Comparison of ENCODE assay signal across 28 cellular contexts in genomic region chr20:21243811-21244210, GRCh38.
"Had no signal": no experiment of that assay in that cellular context is flagged by ENCODE, and none has a peak within 500 bp of the region (broad histone marks: within the 10 kb centered on the region; RNA-seq: fewer than 3 reads in every experiment).

No MANE protein-coding gene starts in this region.

- H3K4me1 ChIP-seq: stomach, suprapubic skin, testis, tibial artery, tibial nerve, transverse colon, upper lobe of left lung, upper lobe of right lung, uterus, vagina had no signal

- H3K4me3 Mint-ChIP-seq: stimulated activated effector memory CD8-positive, alpha-beta T cell treated with anti-CD3 and anti-CD28 coated beads, Interleukin-12 subunit alpha, Interleukin-12 subunit beta, amount 100 ng/mL, for 72 hours; stimulated activated memory B cell treated with anti-CD40 and anti-IgM and Interleukin-4, amounts not matched to agents 10 μg/mL and 1 μg/mL and 100 μg/mL, for 72 hours; stimulated activated naive B cell treated with anti-CD40 and anti-IgM and Interleukin-4, amounts not matched to agents 10 μg/mL and 1 μg/mL and 100 μg/mL, for 72 hours; stimulated activated naive CD8-positive, alpha-beta T cell treated with anti-CD3 and anti-CD28 coated beads, Interleukin-15, amount 100 ng/mL, for 72 hours; stimulated activated naive CD8-positive, alpha-beta T cell treated with anti-CD3 and anti-CD28 coated beads, Interleukin-15, Interleukin-2, amounts not matched to agents 100 ng/mL and 50 ng/mL, for 24 hours; type B pancreatic cell had no signal

- H3K4me1 Mint-ChIP-seq: stimulated activated effector memory CD8-positive, alpha-beta T cell treated with anti-CD3 and anti-CD28 coated beads, Interleukin-12 subunit alpha, Interleukin-12 subunit beta, amount 100 ng/mL, for 72 hours; stimulated activated memory B cell treated with anti-CD40 and anti-IgM and Interleukin-4, amounts not matched to agents 10 μg/mL and 1 μg/mL and 100 μg/mL, for 72 hours; stimulated activated naive B cell treated with anti-CD40 and anti-IgM and Interleukin-4, amounts not matched to agents 10 μg/mL and 1 μg/mL and 100 μg/mL, for 72 hours; stimulated activated naive CD8-positive, alpha-beta T cell treated with anti-CD3 and anti-CD28 coated beads, Interleukin-15, amount 100 ng/mL, for 72 hours had no signal

- H3K4me3 ChIP-seq: stomach, suprapubic skin, testis, thoracic aorta, thyroid gland, tibial artery, tibial nerve, transverse colon, upper lobe of left lung, upper lobe of right lung, uterus, vagina had no signal

- H3K36me3 Mint-ChIP-seq: type B pancreatic cell had no signal

- H3K27ac Mint-ChIP-seq: stimulated activated effector memory CD8-positive, alpha-beta T cell treated with anti-CD3 and anti-CD28 coated beads, Interleukin-12 subunit alpha, Interleukin-12 subunit beta, amount 100 ng/mL, for 72 hours; stimulated activated memory B cell treated with anti-CD40 and anti-IgM and Interleukin-4, amounts not matched to agents 10 μg/mL and 1 μg/mL and 100 μg/mL, for 72 hours; stimulated activated naive B cell treated with anti-CD40 and anti-IgM and Interleukin-4, amounts not matched to agents 10 μg/mL and 1 μg/mL and 100 μg/mL, for 72 hours; stimulated activated naive CD8-positive, alpha-beta T cell treated with anti-CD3 and anti-CD28 coated beads, Interleukin-15, amount 100 ng/mL, for 72 hours; stimulated activated naive CD8-positive, alpha-beta T cell treated with anti-CD3 and anti-CD28 coated beads, Interleukin-15, Interleukin-2, amounts not matched to agents 100 ng/mL and 50 ng/mL, for 24 hours; type B pancreatic cell had no signal

- H3K27ac ChIP-seq: stomach, suprapubic skin, testis, thoracic aorta, thyroid gland, tibial artery, tibial nerve, transverse colon, upper lobe of left lung, upper lobe of right lung, uterus, vagina had no signal

- ATAC-seq: stimulated activated effector memory CD8-positive, alpha-beta T cell treated with anti-CD3 and anti-CD28 coated beads, Interleukin-12 subunit alpha, Interleukin-12 subunit beta, amount 100 ng/mL, for 72 hours; stimulated activated memory B cell treated with anti-CD40 and anti-IgM and Interleukin-4, amounts not matched to agents 10 μg/mL and 1 μg/mL and 100 μg/mL, for 72 hours; stimulated activated naive B cell treated with anti-CD40 and anti-IgM and Interleukin-4, amounts not matched to agents 10 μg/mL and 1 μg/mL and 100 μg/mL, for 72 hours; stimulated activated naive CD8-positive, alpha-beta T cell treated with anti-CD3 and anti-CD28 coated beads, Interleukin-15, amount 100 ng/mL, for 72 hours; stimulated activated naive CD8-positive, alpha-beta T cell treated with anti-CD3 and anti-CD28 coated beads, Interleukin-15, Interleukin-2, amounts not matched to agents 100 U/mL and 50 U/mL, for 24 hours; upper lobe of right lung had no signal

- H3K27me3 Mint-ChIP-seq: stimulated activated memory B cell treated with anti-CD40 and anti-IgM and Interleukin-4, amounts not matched to agents 10 μg/mL and 1 μg/mL and 100 μg/mL, for 72 hours; stimulated activated naive B cell treated with anti-CD40 and anti-IgM and Interleukin-4, amounts not matched to agents 10 μg/mL and 1 μg/mL and 100 μg/mL, for 72 hours; stimulated activated naive CD8-positive, alpha-beta T cell treated with anti-CD3 and anti-CD28 coated beads, Interleukin-15, amount 100 ng/mL, for 72 hours; stimulated activated naive CD8-positive, alpha-beta T cell treated with anti-CD3 and anti-CD28 coated beads, Interleukin-15, Interleukin-2, amounts not matched to agents 100 ng/mL and 50 ng/mL, for 24 hours had no signal

- H3K9me3 ChIP-seq: stomach, suprapubic skin, testis, thoracic aorta, thyroid gland, tibial artery, transverse colon, upper lobe of left lung, upper lobe of right lung, uterus, vagina had no signal

- H3K36me3 ChIP-seq: transverse colon, uterus had no signal

- H3K9me3 Mint-ChIP-seq: stimulated activated effector memory CD8-positive, alpha-beta T cell treated with anti-CD3 and anti-CD28 coated beads, Interleukin-12 subunit alpha, Interleukin-12 subunit beta, amount 100 ng/mL, for 72 hours; stimulated activated memory B cell treated with anti-CD40 and anti-IgM and Interleukin-4, amounts not matched to agents 10 μg/mL and 1 μg/mL and 100 μg/mL, for 72 hours; stimulated activated naive B cell treated with anti-CD40 and anti-IgM and Interleukin-4, amounts not matched to agents 10 μg/mL and 1 μg/mL and 100 μg/mL, for 72 hours; stimulated activated naive CD8-positive, alpha-beta T cell treated with anti-CD3 and anti-CD28 coated beads, Interleukin-15, amount 100 ng/mL, for 72 hours; stimulated activated naive CD8-positive, alpha-beta T cell treated with anti-CD3 and anti-CD28 coated beads, Interleukin-15, Interleukin-2, amounts not matched to agents 100 ng/mL and 50 ng/mL, for 24 hours; type B pancreatic cell had no signal

- H3K27me3 ChIP-seq: stomach, suprapubic skin, testis, thyroid gland, tibial artery, tibial nerve, transverse colon, upper lobe of left lung, upper lobe of right lung, uterus, vagina had no signal

- DNase-seq: stimulated activated CD4-positive, alpha-beta T cell treated with anti-CD3 and anti-CD28 coated beads, Interleukin-2, amount 100 ng/mL, for 48 hours; stimulated activated CD4-positive, alpha-beta T cell treated with anti-CD3 and anti-CD28 coated beads, Interleukin-4, amount 100 ng/mL, for 1 hour; stimulated activated CD4-positive, alpha-beta T cell treated with anti-CD3 and anti-CD28 coated beads, Interleukin-4, amount 100 ng/mL, for 24 hours; stimulated activated CD4-positive, alpha-beta T cell treated with anti-CD3 and anti-CD28 coated beads, Interleukin-4, amount 100 ng/mL, for 4 hours; stimulated activated CD8-positive, alpha-beta memory T cell treated with anti-CD3 and anti-CD28 coated beads, Interleukin-4, amount 100 ng/mL, for 48 hours; stimulated activated naive B cell treated with anti-CD40 and anti-IgM and Interleukin-4, amounts not matched to agents 10 μg/mL and 1 μg/mL and 100 μg/mL, for 72 hours; stimulated activated naive CD4-positive, alpha-beta T cell; stimulated activated naive CD4-positive, alpha-beta T cell treated with Interleukin-2 at 50 U/mL for 16 hours; stimulated activated naive CD8-positive, alpha-beta T cell treated with anti-CD3 and anti-CD28 coated beads, Interleukin-15, amount 100 ng/mL, for 72 hours; stimulated activated naive CD8-positive, alpha-beta T cell treated with anti-CD3 and anti-CD28 coated beads, Interleukin-15, Interleukin-2, amounts not matched to agents 100 U/mL and 50 U/mL, for 24 hours; stomach; substantia nigra; testis; thyroid gland; tibial artery; transverse colon; trophoblast cell; upper lobe of right lung; uterus had no signal
